Comparison of ENCODE assay signal across 29 cellular contexts in genomic region chr1:64410217-64410616, GRCh38.
"Had no signal": no experiment of that assay in that cellular context is flagged by ENCODE, and none has a peak within 500 bp of the region (broad histone marks: within the 10 kb centered on the region; RNA-seq: fewer than 3 reads in every experiment).

No MANE protein-coding gene starts in this region.

- H3K36me3 ChIP-seq: neutrophil, right lobe of liver, sigmoid colon, spleen, suprapubic skin, tibial artery, transverse colon, upper lobe of right lung, uterus had no signal

- H3K4me1 ChIP-seq: parathyroid adenoma, psoas muscle, right lobe of liver, sigmoid colon, spleen, suprapubic skin, testis, tibial artery, transverse colon, upper lobe of right lung, uterus had no signal

- H3K27ac ChIP-seq: neutrophil, parathyroid adenoma, psoas muscle, right lobe of liver, sigmoid colon, spleen, suprapubic skin, testis, tibial artery, transverse colon, upper lobe of right lung, uterus had no signal

- H3K9me3 ChIP-seq: neutrophil, psoas muscle, right lobe of liver, sigmoid colon, spleen, suprapubic skin, testis, tibial artery, transverse colon, upper lobe of right lung, uterus had no signal

- H3K4me3 ChIP-seq: psoas muscle, right lobe of liver, sigmoid colon, smooth muscle cell, spleen, suprapubic skin, testis, tibial artery, transverse colon, upper lobe of right lung, uterus had no signal

- H3K27me3 ChIP-seq: neutrophil, right lobe of liver, sigmoid colon, spleen, suprapubic skin, testis, tibial artery, transverse colon, upper lobe of right lung, uterus had no signal

- ATAC-seq: naive thymus-derived CD8-positive, alpha-beta T cell; natural killer cell treated with Interleukin-12 subunit alpha and Interleukin-12 subunit beta and Interleukin-15 and Interleukin-18, amount 100 ng/mL, for 72 hours; psoas muscle; right cardiac atrium; right lobe of liver; stimulated activated memory B cell treated with anti-CD40 and anti-IgM and Interleukin-4, amounts not matched to agents 10 μg/mL and 1 μg/mL and 100 μg/mL, for 72 hours; stimulated activated naive CD8-positive, alpha-beta T cell treated with anti-CD3 and anti-CD28 coated beads, Interleukin-15, amount 100 ng/mL, for 72 hours; stimulated activated naive CD8-positive, alpha-beta T cell treated with anti-CD3 and anti-CD28 coated beads, Interleukin-15, Interleukin-2, amounts not matched to agents 100 U/mL and 50 U/mL, for 24 hours; upper lobe of right lung had no signal

- DNase-seq: naive thymus-derived CD8-positive, alpha-beta T cell; nephron progenitor cell; nucleus accumbens; posterior cingulate gyrus; psoas muscle; right cardiac atrium; right lobe of liver; sigmoid colon; spleen; stimulated activated CD4-positive, alpha-beta T cell treated with anti-CD3 and anti-CD28 coated beads, Interleukin-12 subunit alpha, Interleukin-12 subunit beta, amount 100 ng/mL, for 4 hours; stimulated activated CD4-positive, alpha-beta T cell treated with anti-CD3 and anti-CD28 coated beads, Interleukin-1b, Interleukin-23, amount 100 ng/mL, for 48 hours; stimulated activated CD4-positive, alpha-beta T cell treated with anti-CD3 and anti-CD28 coated beads, Interleukin-4, amount 100 ng/mL, for 1 hour; stimulated activated CD4-positive, alpha-beta T cell treated with anti-CD3 and anti-CD28 coated beads, Interleukin-4, amount 100 ng/mL, for 4 hours; stimulated activated CD8-positive, alpha-beta memory T cell treated with anti-CD3 and anti-CD28 coated beads, Interleukin-4, amount 100 ng/mL, for 48 hours; stimulated activated naive CD4-positive, alpha-beta T cell; stimulated activated naive CD8-positive, alpha-beta T cell treated with anti-CD3 and anti-CD28 coated beads, Interleukin-15, amount 100 ng/mL, for 72 hours; stimulated activated naive CD8-positive, alpha-beta T cell treated with anti-CD3 and anti-CD28 coated beads, Interleukin-15, Interleukin-2, amounts not matched to agents 100 U/mL and 50 U/mL, for 24 hours; substantia nigra; testis; tibial artery; transverse colon; upper lobe of right lung; uterus had no signal
